In genomic region chr11:2450321-2451041, GRCh38 we compare ENCODE assay signal across 25 cellular contexts. TPM values are rescaled to one million over a fixed set of nuclear protein-coding genes. Genes with fewer than 3 reads are reported as not detected.
"Had no signal": no experiment of that assay in that cellular context is flagged by ENCODE, and none has a peak within 500 bp of the region (broad histone marks: within the 10 kb centered on the region; RNA-seq: fewer than 3 reads in every experiment).

No MANE protein-coding gene starts in this region.

- H3K9me3 ChIP-seq: testis, transverse colon had no signal

- H3K4me1 ChIP-seq: foreskin keratinocyte, parathyroid adenoma had no signal

- ATAC-seq: activated CD4-positive, CD25-positive, alpha-beta regulatory T cell treated with anti-CD3 and anti-CD28 coated beads, Interleukin-2, amount 50 U/mL, for 24 hours; esophagus mucosa; foreskin keratinocyte; heart right ventricle; left lobe of liver; right cardiac atrium had no signal

- DNase-seq: activated CD4-positive, alpha-beta memory T cell treated with anti-CD3 and anti-CD28 coated beads, Interleukin-2, amount 10 ng/mL, durations not matched to agents 7 days and 5 days; activated CD4-positive, alpha-beta T cell treated with anti-CD3 and anti-CD28 coated beads, Interleukin-2, amount 10 ng/mL, durations not matched to agents 7 days and 5 days; activated naive CD4-positive, alpha-beta T cell; activated T-cell treated with anti-CD3 and anti-CD28 coated beads, Interleukin-2, amount 50 U/mL, for 48 hours; amniotic stem cell; caudate nucleus; foreskin keratinocyte; heart right ventricle; kidney glomerular epithelial cell; nephron progenitor cell; right cardiac atrium; stimulated activated CD4-positive, alpha-beta T cell treated with anti-CD3 and anti-CD28 coated beads, Interleukin-2, amount 100 ng/mL, for 48 hours; stimulated activated naive CD4-positive, alpha-beta T cell treated with Interleukin-2 at 50 U/mL for 16 hours; SW 1271; T-helper 9 cell; transverse colon; WERI-Rb-1 had no signal

- H3K27me3 ChIP-seq: testis had no signal

- H3K27ac ChIP-seq: foreskin keratinocyte, parathyroid adenoma, transverse colon, WERI-Rb-1 had no signal

- H3K4me3 ChIP-seq: heart right ventricle, lung, testis, transverse colon had no signal

- H3K36me3 ChIP-seq: heart right ventricle, transverse colon, WERI-Rb-1 had no signal

RNA-seq across cellular contexts. Expression of gene KCNQ1, which starts 5.7 kb away (rescaled TPM):
- total RNA-seq: foreskin keratinocyte had no signal
- polyA plus RNA-seq: foreskin keratinocyte had no signal

RNA-seq across cellular contexts. Expression of gene TRPM5, which starts 6.2 kb away (rescaled TPM):
- total RNA-seq: activated CD4-positive, alpha-beta memory T cell treated with anti-CD3 and anti-CD28 coated beads, Interleukin-2, amount 10 ng/mL, durations not matched to agents 7 days and 5 days; esophagus mucosa; foreskin keratinocyte; glomerular endothelial cell; heart right ventricle; left lobe of liver; pulmonary artery endothelial cell; right cardiac atrium had no signal
- polyA plus RNA-seq: foreskin keratinocyte, heart right ventricle had no signal
